In the genomic region with DNA sequence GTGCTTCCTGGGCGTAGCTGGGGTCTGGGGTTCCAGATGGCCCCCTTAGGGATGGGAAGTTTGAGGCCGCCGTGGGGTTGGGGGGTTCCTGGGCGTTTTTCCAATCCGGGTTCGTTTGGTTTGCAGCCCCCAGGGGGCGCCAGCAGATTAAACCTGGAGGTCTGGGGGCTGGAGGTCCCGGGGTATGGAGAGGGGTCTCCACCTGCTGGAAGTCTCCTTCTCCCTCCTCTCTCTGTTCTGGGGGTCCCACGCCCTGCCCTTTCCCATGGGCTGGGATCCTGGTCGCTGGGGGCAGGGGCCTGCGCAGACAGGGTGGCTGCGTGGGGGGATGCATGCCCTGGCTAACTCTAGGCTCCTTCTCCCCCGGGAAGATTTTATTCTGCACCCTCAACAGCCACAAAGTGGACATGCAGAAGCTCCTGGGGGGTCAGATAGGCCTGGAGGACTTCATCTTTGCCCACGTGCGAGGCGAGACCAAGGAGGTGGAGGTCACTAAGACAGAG, we compare ENCODE assay signal across 8 cellular contexts. TPM values are rescaled to one million over a fixed set of nuclear protein-coding genes. Genes with fewer than 3 reads are reported as not detected.
A peak's percentile ranks its signal among the peaks of the same experiment; 100 is the strongest.
DNase-seq lines count a peak whose midpoint lies in the region; TF ChIP-seq lines count a peak whose summit lies in the region.

No MANE protein-coding gene starts in this region.

- H3K79me2 ChIP-seq in fibroblast of lung (ENCODE audit: control insufficient read depth, insufficient read depth, low read length), result no peaks in the 10 kb centered on the region

- H2AFZ ChIP-seq in fibroblast of lung (ENCODE audit: low read length), result no peak overlapping the region

- H3K27ac ChIP-seq in VCaP (no peak overlapping the region), fibroblast of lung (ENCODE audit: insufficient read depth, low read length) (no peak overlapping the region)

- no peaks in the 10 kb centered on the region for H4K20me1 ChIP-seq in fibroblast of lung (ENCODE audit: control insufficient read depth, extremely low read depth, insufficient read depth, low read length)

- H3K27me3 ChIP-seq in fibroblast of lung (ENCODE audit: control insufficient read depth, insufficient read depth, low read length), result peaks cover 10% of the 10 kb centered on the region

- no peak overlapping the region for H3K4me3 ChIP-seq in fibroblast of lung (replicated peaks in 1 of 4; ENCODE audit: control extremely low read depth in 1 of 4, insufficient read depth in 1 of 4, low read depth in 3 of 4, low read length in 4 of 4)

- H3K9me3 ChIP-seq in fibroblast of lung (ENCODE audit: control insufficient read depth, insufficient read depth, low read depth, low read length), result no peaks in the 10 kb centered on the region

- H3K4me2 ChIP-seq in fibroblast of lung (ENCODE audit: extremely low read depth, insufficient read depth, low read length), result no peak overlapping the region

- H3K9ac ChIP-seq in fibroblast of lung (ENCODE audit: insufficient read depth, low read length), result no peak overlapping the region

- TF ChIP-seq CTCF in VCaP (conservative IDR thresholded peaks at IDR 0.05), result peak; percentile 25
- TF ChIP-seq CTCF in fibroblast of lung (conservative IDR thresholded peaks at IDR 0.05 in 1 of 2, IDR thresholded peaks at IDR 0.05 in 1 of 2; ENCODE audit: low read depth in 1 of 2, low read length in 2 of 2), result peak; percentile 29 to 52

- DNase-seq in NCI-H345 (lab: John Stamatoyannopoulos, UW) (peak; percentile 33), NCI-H345 treated with DMSO at 0.1 percent for 48 hours (lab: John Stamatoyannopoulos, UW; ENCODE audit: unreplicated experiment) (no peak), fibroblast of lung (ENCODE audit: low read depth in 2 of 2) (no peak), midbrain (lab: John Stamatoyannopoulos, UW) (no peak), NCI-H2107 treated with DMSO at 0.1 percent for 48 hours (lab: John Stamatoyannopoulos, UW; ENCODE audit: unreplicated experiment) (no peak), NCI-H510A (lab: John Stamatoyannopoulos, UW) (no peak)
- peak; percentile 54 for DNase-seq in stimulated activated CD4-positive, alpha-beta T cell treated with anti-CD3 and anti-CD28 coated beads, Interleukin-15, amount 100 ng/mL, for 24 hours

- H3K4me1 ChIP-seq in fibroblast of lung (ENCODE audit: control insufficient read depth, extremely low read depth, insufficient read depth, low read length), result no peaks in the 10 kb centered on the region

- no peaks in the 10 kb centered on the region for H3K36me3 ChIP-seq in fibroblast of lung (ENCODE audit: control insufficient read depth, insufficient read depth, low read length)

RNA-seq across cellular contexts. Expression of gene GIPC3, which starts 0.9 kb away (rescaled TPM):
- total RNA-seq in fibroblast of lung, result under 0.01 TPM in 2 replicates
- 0.20 and 0.60 TPM in 2 replicates for polyA plus RNA-seq in fibroblast of lung
- polyA plus RNA-seq in fibroblast of lung (2012), result 0.17 and 0.83 TPM in 2 replicates
- polyA minus RNA-seq in fibroblast of lung (ENCODE audit: low replicate concordance), result 0.26 and 4.2 TPM in 2 replicates

RNA-seq across cellular contexts. Expression of gene HMG20B, which starts 13.4 kb away (rescaled TPM):
- 55.5 and 63.6 TPM in 2 replicates for total RNA-seq in fibroblast of lung
- 27.3 and 30.1 TPM in 2 replicates for polyA plus RNA-seq in fibroblast of lung
- polyA plus RNA-seq in fibroblast of lung (2012), result 47.2 and 60.2 TPM in 2 replicates
- 13.2 and 13.8 TPM in 2 replicates for polyA minus RNA-seq in fibroblast of lung (ENCODE audit: low replicate concordance)

RNA-seq across cellular contexts. Expression of gene TBXA2R, which starts 20.5 kb away (rescaled TPM):
- 0.77 and 1.8 TPM in 2 replicates for total RNA-seq in fibroblast of lung
- polyA plus RNA-seq in fibroblast of lung, result 1.1 and 1.3 TPM in 2 replicates
- polyA plus RNA-seq in fibroblast of lung (2012), result 2.7 and 3.3 TPM in 2 replicates
- polyA minus RNA-seq in fibroblast of lung (ENCODE audit: low replicate concordance), result 1.6 and 3.1 TPM in 2 replicates

RNA-seq across cellular contexts. Expression of gene MFSD12, which starts 28.8 kb away (rescaled TPM):
- 69.9 and 79.9 TPM in 2 replicates for total RNA-seq in fibroblast of lung
- polyA plus RNA-seq in fibroblast of lung, result 19.9 and 20.6 TPM in 2 replicates
- polyA plus RNA-seq in fibroblast of lung (2012), result 40.1 and 44.4 TPM in 2 replicates
- 56.1 and 64.1 TPM in 2 replicates for polyA minus RNA-seq in fibroblast of lung (ENCODE audit: low replicate concordance)

RNA-seq across cellular contexts. Expression of gene CACTIN, which starts 40.4 kb away (rescaled TPM):
- 19.7 and 20.0 TPM in 2 replicates for total RNA-seq in fibroblast of lung
- polyA plus RNA-seq in fibroblast of lung, result 6.7 and 9.4 TPM in 2 replicates
- polyA plus RNA-seq in fibroblast of lung (2012), result 14.0 and 18.5 TPM in 2 replicates
- polyA minus RNA-seq in fibroblast of lung (ENCODE audit: low replicate concordance), result 6.6 and 15.0 TPM in 2 replicates

Comparison
In these comparisons a context has a peak if more than half of its experiments do, and no peak if none do; other contexts are left out.
1. DNase-seq: peak in NCI-H345 (single experiment) and stimulated activated CD4-positive, alpha-beta T cell treated with anti-CD3 and anti-CD28 coated beads, Interleukin-15, amount 100 ng/mL, for 24 hours (single experiment); none in NCI-H345 treated with DMSO at 0.1 percent for 48 hours (single experiment), fibroblast of lung (0 of 2), midbrain (single experiment), NCI-H2107 treated with DMSO at 0.1 percent for 48 hours (single experiment) and NCI-H510A (single experiment).